16 cellular contexts compared by ENCODE assay signal in genomic region chr12:69508581-69508980, GRCh38. TPM values are rescaled to one million over a fixed set of nuclear protein-coding genes. Genes with fewer than 3 reads are reported as not detected.
DNase-seq lines count a peak whose midpoint lies in the region; ATAC-seq and TF ChIP-seq lines count a peak whose summit lies in the region.
"Had no signal": no experiment of that assay in that cellular context is flagged by ENCODE, and none has a peak within 500 bp of the region (broad histone marks: within the 10 kb centered on the region; RNA-seq: fewer than 3 reads in every experiment).

No MANE protein-coding gene starts in this region.

- H3K9me2 ChIP-seq in SK-N-SH, result no peaks in the 10 kb centered on the region

- intact Hi-C loops in body of pancreas (cut with DNase I), result no loop called here

- TF ChIP-seq CTCF in SK-N-SH (IDR thresholded peaks at IDR 0.05), result no peak
- no peak for TF ChIP-seq CTCF in chondrocyte (IDR thresholded peaks at IDR 0.05)
- no peak for TF ChIP-seq CTCF in body of pancreas (IDR thresholded peaks at IDR 0.05)

- H3K9me3 ChIP-seq in SK-N-SH (no peaks in the 10 kb centered on the region), body of pancreas (no peaks in the 10 kb centered on the region)

- H3K4me3 Mint-ChIP-seq in chondrocyte (ENCODE audit: unreplicated experiment), result no peak overlapping the region
- no peak overlapping the region for H3K4me3 Mint-ChIP-seq in activated T-cell treated with anti-CD3 and anti-CD28 coated beads, Interleukin-2, amount 50 U/mL, for 72 hours

- H3K36me3 ChIP-seq in SK-N-SH (replicated peaks in 1 of 2; ENCODE audit: control insufficient read depth in 1 of 2, insufficient read depth in 2 of 2, low read length in 1 of 2) (peaks cover 3 to 5% of the 10 kb centered on the region in 2 experiments), body of pancreas (replicated peaks in 1 of 2; ENCODE audit: insufficient read depth in 1 of 2, low read depth in 2 of 2) (no peaks in the 10 kb centered on the region)

- H3F3A ChIP-seq in SK-N-SH (replicated peaks; ENCODE audit: insufficient read depth), result peaks cover 39% of the 10 kb centered on the region

- no peak for TF ChIP-seq EP300 in SK-N-SH (IDR thresholded peaks at IDR 0.05; ENCODE audit: borderline replicate concordance in 1 of 2, low read depth in 1 of 2, low read length in 1 of 2)

- H4K20me1 ChIP-seq in SK-N-SH (ENCODE audit: insufficient read depth), result peaks cover 35% of the 10 kb centered on the region

- H3K9ac ChIP-seq in SK-N-SH, result no peak overlapping the region

- H3K4me1 Mint-ChIP-seq in chondrocyte (ENCODE audit: low read depth), result peaks cover 84% of the 10 kb centered on the region
- H3K4me1 Mint-ChIP-seq in activated T-cell treated with anti-CD3 and anti-CD28 coated beads, Interleukin-2, amount 50 U/mL, for 72 hours (ENCODE audit: low read depth), result peaks cover 44% of the 10 kb centered on the region

- H3K4me1 ChIP-seq in SK-N-SH (ENCODE audit: control insufficient read depth in 1 of 2, insufficient read depth in 2 of 2, low read depth in 1 of 2, low read length in 1 of 2), result peaks cover 33 to 35% of the 10 kb centered on the region in 2 experiments
- H3K4me1 ChIP-seq in body of pancreas, result peaks cover 41% of the 10 kb centered on the region

- H3K9me3 Mint-ChIP-seq in chondrocyte (ENCODE audit: low read depth), result no peaks in the 10 kb centered on the region
- no peaks in the 10 kb centered on the region for H3K9me3 Mint-ChIP-seq in activated T-cell treated with anti-CD3 and anti-CD28 coated beads, Interleukin-2, amount 50 U/mL, for 72 hours

- H3K27ac Mint-ChIP-seq in chondrocyte (ENCODE audit: unreplicated experiment), result peak overlapping the region; percentile 91
- H3K27ac Mint-ChIP-seq in activated T-cell treated with anti-CD3 and anti-CD28 coated beads, Interleukin-2, amount 50 U/mL, for 72 hours, result no peak overlapping the region

- no peaks in the 10 kb centered on the region for H3K36me3 Mint-ChIP-seq in chondrocyte (ENCODE audit: low read depth)
- peaks cover 0 to 3% of the 10 kb centered on the region in 2 donors for H3K36me3 Mint-ChIP-seq in activated T-cell treated with anti-CD3 and anti-CD28 coated beads, Interleukin-2, amount 50 U/mL, for 72 hours (ENCODE audit: insufficient read depth in 2 of 2)

- no peak overlapping the region for H3K4me3 ChIP-seq in SK-N-SH (ENCODE audit: low read depth in 2 of 2, low read length in 1 of 2)
- H3K4me3 ChIP-seq in body of pancreas, result no peak overlapping the region

- no peak for ATAC-seq in SK-N-SH treated with all-trans-retinoic acid at 6 μM for 48 hours
- ATAC-seq in activated T-cell treated with anti-CD3 and anti-CD28 coated beads, Interleukin-2, amount 50 U/mL, for 72 hours (replicated peaks in 1 of 2), result no peak
- no peak for ATAC-seq in body of pancreas
- ATAC-seq: Right ventricle myocardium inferior had no signal

- no peak for TF ChIP-seq POLR2A in body of pancreas (IDR thresholded peaks at IDR 0.05)

- peak overlapping the region; percentile 72 to 91 for H3K27ac ChIP-seq in SK-N-SH (ENCODE audit: low read depth in 2 of 2, low read length in 1 of 2)
- H3K27ac ChIP-seq in body of pancreas, result no peak overlapping the region

- no peak overlapping the region for H3K4me2 ChIP-seq in SK-N-SH

- no peak for TF ChIP-seq RAD21 in SK-N-SH (IDR thresholded peaks at IDR 0.05; ENCODE audit: low read length)

- CTCF ChIA-PET in SK-N-SH (lab: Yijun Ruan, JAX), result interaction anchor here (0.7 kb wide), 1 partner anchor 35 kb away, joined by 3 read pairs; no protein-coding TSS in a partner anchor

- WGBS in SK-N-SH (ENCODE audit: low lambda C conversion rate), result 76% methylated on average over 1 of the region's 1 CpG
- WGBS in body of pancreas, 2 donors, result 85 to 92% methylated on average over 1 of the region's 1 CpG

- H3K27me3 Mint-ChIP-seq in chondrocyte (ENCODE audit: low read depth), result no peaks in the 10 kb centered on the region
- H3K27me3 Mint-ChIP-seq in activated T-cell treated with anti-CD3 and anti-CD28 coated beads, Interleukin-2, amount 50 U/mL, for 72 hours (ENCODE audit: low read depth), result no peaks in the 10 kb centered on the region

- no peaks in the 10 kb centered on the region for H3K27me3 ChIP-seq in SK-N-SH (ENCODE audit: insufficient read depth)
- no peaks in the 10 kb centered on the region for H3K27me3 ChIP-seq in body of pancreas

- DNase-seq in SK-N-SH, result no peak
- DNase-seq in MV-4-11 (lab: John Stamatoyannopoulos, UW), result peak; percentile 52
- DNase-seq in chondrocyte (ENCODE audit: low spot score), result no peak
- DNase-seq in activated T-cell treated with anti-CD3 and anti-CD28 coated beads, Interleukin-2, amount 50 U/mL, for 72 hours, result no peak
- DNase-seq in activated CD4-positive, alpha-beta T cell treated with anti-CD3 and anti-CD28 coated beads, Interleukin-2, amount 50 U/mL, for 4 hours, result no peak
- DNase-seq in body of pancreas, result no peak
- no peak for DNase-seq in pons (ENCODE audit: low spot score)
- DNase-seq: 8988T, C1 segment of cervical spinal cord, DMS 273 treated with DMSO at 0.1 percent for 48 hours, KG1, NCI-H187 treated with DMSO at 0.1 percent for 48 hours, NCI-H2171 treated with DMSO at 0.1 percent for 48 hours, NCI-H82 had no signal

- POLR2A ChIA-PET in SK-N-SH (lab: Yijun Ruan, JAX), result no interaction called here

- H2AFZ ChIP-seq in SK-N-SH (ENCODE audit: low read depth), result no peak overlapping the region

- H3K79me2 ChIP-seq in SK-N-SH (ENCODE audit: insufficient read depth), result peaks cover 98% of the 10 kb centered on the region

TF ChIP-seq in SK-N-SH, 30 proteins besides CTCF, POLR2A, EP300 and RAD21:
- TF ChIP-seq FOXJ3 (CRISPR knock-in tag; IDR thresholded peaks at IDR 0.05) (no peak), RFX5 (IDR thresholded peaks at IDR 0.05; ENCODE audit: low read length) (no peak), GATA2 (CRISPR knock-in tag; IDR thresholded peaks at IDR 0.05) (no peak), ZBTB33 (IDR thresholded peaks at IDR 0.05; ENCODE audit: borderline replicate concordance, low read depth) (no peak), PBX3 (IDR thresholded peaks at IDR 0.05) (no peak)
TF ChIP-seq in SK-N-SH: peak in this region for 0.

TF ChIP-seq in SK-N-SH treated with all-trans-retinoic acid at 6 μM for 48 hours, 23 proteins besides CTCF, POLR2A, EP300 and RAD21:
- TF ChIP-seq PPARA (CRISPR knock-in tag; IDR thresholded peaks at IDR 0.05; ENCODE audit: borderline replicate concordance) (no peak), ESRRG (CRISPR knock-in tag; IDR thresholded peaks at IDR 0.05) (no peak), GLIS3 (CRISPR knock-in tag; IDR thresholded peaks at IDR 0.05) (no peak), RARB (CRISPR knock-in tag; IDR thresholded peaks at IDR 0.05) (no peak), CSDC2 (CRISPR knock-in tag; IDR thresholded peaks at IDR 0.05) (no peak), TCF4 (CRISPR knock-in tag; IDR thresholded peaks at IDR 0.05; ENCODE audit: borderline replicate concordance) (no peak), ZFP30 (CRISPR knock-in tag; IDR thresholded peaks at IDR 0.05) (no peak), TSHZ2 (CRISPR knock-in tag; IDR thresholded peaks at IDR 0.05) (no peak), ARNTL (CRISPR knock-in tag; IDR thresholded peaks at IDR 0.05; ENCODE audit: borderline replicate concordance, low read depth) (no peak), CREB5 (CRISPR knock-in tag; IDR thresholded peaks at IDR 0.05; ENCODE audit: low read depth) (no peak), SNAI2 (CRISPR knock-in tag; IDR thresholded peaks at IDR 0.05) (no peak)

RNA-seq across cellular contexts. Expression of gene FRS2, which starts 38.4 kb away (rescaled TPM):
- 7.1 and 9.6 TPM in 2 replicates for polyA plus RNA-seq in SK-N-SH (2012; rRNA removed)
- polyA plus RNA-seq in SK-N-SH (2012; cell fraction: cytosol; rRNA removed), result 9.6 and 10.6 TPM in 2 replicates
- polyA plus RNA-seq in SK-N-SH (2012; cell fraction: nucleus; rRNA removed), result 5.8 and 13.9 TPM in 2 replicates
- total RNA-seq in chondrocyte, result 45.1 to 52.7 TPM (median 46.9 TPM) in 3 replicates
- total RNA-seq in activated T-cell treated with anti-CD3 and anti-CD28 coated beads, Interleukin-2, amount 50 U/mL, for 72 hours, result 10 to 100 TPM; 13.0 to 13.2 TPM
- total RNA-seq in body of pancreas, result 10 to 100 TPM in 1 of 2 donors, 1 to 10 TPM in 1; 4.9 to 14.3 TPM

Comparison
In these comparisons a context has a peak if more than half of its experiments do, and no peak if none do; other contexts are left out.
1. H3K27ac ChIP-seq: peak in SK-N-SH (2 of 2); none in body of pancreas (0 of 4).